15 cellular contexts compared by ENCODE assay signal in the genomic region with DNA sequence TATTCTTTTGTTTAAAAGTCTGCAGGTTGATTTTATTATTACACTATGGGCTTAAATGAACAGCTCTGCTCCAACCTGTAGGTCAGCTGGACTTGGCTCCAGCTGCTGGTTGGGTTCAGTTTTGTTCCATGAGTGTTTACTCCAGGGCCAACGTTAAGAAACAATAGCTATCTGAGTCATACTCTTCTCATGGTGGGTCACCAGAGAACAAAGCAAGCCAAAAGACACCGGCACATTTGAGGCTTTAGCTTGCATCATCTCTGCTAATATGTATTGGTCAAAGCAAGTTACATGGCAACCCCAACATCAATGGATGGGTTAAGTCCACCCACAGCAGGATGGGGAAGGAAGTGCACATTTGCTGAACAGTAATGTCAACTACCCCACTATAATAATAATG.
"Had no signal": no experiment of that assay in that cellular context is flagged by ENCODE, and none has a peak within 500 bp of the region (broad histone marks: within the 10 kb centered on the region; RNA-seq: fewer than 3 reads in every experiment).

No MANE protein-coding gene starts in this region.

- H3K4me3 Mint-ChIP-seq: activated naive CD8-positive, alpha-beta T cell treated with anti-CD3 and anti-CD28 coated beads, Interleukin-2, amount 50 U/mL, for 24 hours; activated T-helper 1 cell treated with anti-CD3 and anti-CD28 coated beads, Interleukin-12 subunit alpha, Interleukin-12 subunit beta, Interleukin-2, Interleukin-4 antibody, amounts not matched to agents 30 ng/mL and 10 ng/mL and 1 ng/mL, durations not matched to agents 14 hours and 24 hours and 36 hours; central memory CD8-positive, alpha-beta T cell; nephron progenitor cell; type B pancreatic cell; WTC11 had no signal

- H3K4me1 ChIP-seq: ascending aorta had no signal

- H3K4me3 ChIP-seq: ascending aorta, skin epidermis had no signal

- H3K36me3 Mint-ChIP-seq: type B pancreatic cell, WTC11 had no signal

- H3K9me3 ChIP-seq: ascending aorta had no signal

- H3K27ac ChIP-seq: ascending aorta, skin epidermis had no signal

- H3K4me1 Mint-ChIP-seq: activated naive CD8-positive, alpha-beta T cell treated with anti-CD3 and anti-CD28 coated beads, Interleukin-2, amount 50 U/mL, for 24 hours; central memory CD8-positive, alpha-beta T cell; nephron progenitor cell; WTC11 had no signal

- H3K27me3 Mint-ChIP-seq: activated naive CD8-positive, alpha-beta T cell treated with anti-CD3 and anti-CD28 coated beads, Interleukin-2, amount 50 U/mL, for 24 hours had no signal

- H3K27ac Mint-ChIP-seq: activated naive CD8-positive, alpha-beta T cell treated with anti-CD3 and anti-CD28 coated beads, Interleukin-2, amount 50 U/mL, for 24 hours; activated T-helper 1 cell treated with anti-CD3 and anti-CD28 coated beads, Interleukin-12 subunit alpha, Interleukin-12 subunit beta, Interleukin-2, Interleukin-4 antibody, amounts not matched to agents 30 ng/mL and 10 ng/mL and 1 ng/mL, durations not matched to agents 14 hours and 24 hours and 36 hours; nephron progenitor cell; type B pancreatic cell; WTC11 had no signal

- ATAC-seq: activated naive CD8-positive, alpha-beta T cell treated with anti-CD3 and anti-CD28 coated beads, Interleukin-2, amount 50 U/mL, for 24 hours; left ventricle myocardium superior; WTC11 had no signal

- DNase-seq: activated CD4-positive, alpha-beta T cell treated with anti-CD3 and anti-CD28 coated beads for 48 hours; activated naive CD4-positive, alpha-beta T cell treated with Interleukin-2 at 50 U/mL for 16 hours; activated naive CD8-positive, alpha-beta T cell treated with anti-CD3 and anti-CD28 coated beads, Interleukin-2, amount 50 U/mL, for 24 hours; cortex of kidney; effector CD8-positive, alpha-beta T cell; hippocampal formation; left ventricle myocardium superior; mesendoderm; nephron progenitor cell had no signal

- H3K9me3 Mint-ChIP-seq: activated naive CD8-positive, alpha-beta T cell treated with anti-CD3 and anti-CD28 coated beads, Interleukin-2, amount 50 U/mL, for 24 hours; activated T-helper 1 cell treated with anti-CD3 and anti-CD28 coated beads, Interleukin-12 subunit alpha, Interleukin-12 subunit beta, Interleukin-2, Interleukin-4 antibody, amounts not matched to agents 30 ng/mL and 10 ng/mL and 1 ng/mL, durations not matched to agents 14 hours and 24 hours and 36 hours; central memory CD8-positive, alpha-beta T cell; nephron progenitor cell; type B pancreatic cell; WTC11 had no signal

- H3K36me3 ChIP-seq: ascending aorta had no signal

- H3K27me3 ChIP-seq: ascending aorta had no signal
